In genomic region chr2:230230801-230231200, GRCh38 we compare ENCODE assay signal across 16 cellular contexts. TPM values are rescaled to one million over a fixed set of nuclear protein-coding genes. Genes with fewer than 3 reads are reported as not detected.
DNase-seq lines count a peak whose midpoint lies in the region; ATAC-seq, FAIRE-seq and TF ChIP-seq lines count a peak whose summit lies in the region.
"Had no signal": no experiment of that assay in that cellular context is flagged by ENCODE, and none has a peak within 500 bp of the region (broad histone marks: within the 10 kb centered on the region; RNA-seq: fewer than 3 reads in every experiment).

No MANE protein-coding gene starts in this region.

- no peaks in the 10 kb centered on the region for H3K27me3 Mint-ChIP-seq in CD8-positive, alpha-beta T cell (ENCODE audit: low read depth)

- POLR2A ChIA-PET in A549 (lab: Yijun Ruan, JAX), result no interaction called here
- POLR2A ChIA-PET in CD8-positive, alpha-beta T cell (lab: Charles Lee), result no interaction called here

- 69% methylated on average over 2 of the region's 2 CpGs for WGBS in A549 (ENCODE audit: missing lambda C conversion rate)
- no CpG with 5 or more reads among the region's 2 CpGs for WGBS in neuronal stem cell (ENCODE audit: extremely low coverage in 2 of 2, insufficient read length in 2 of 2, insufficient replicate concordance in 1 of 2), 2 donors

- H3K4me3 ChIP-seq in A549, result no peak overlapping the region
- no peak overlapping the region for H3K4me3 ChIP-seq in CD8-positive, alpha-beta T cell (ENCODE audit: low read depth, low read length)
- peak overlapping the region; percentile 72 for H3K4me3 ChIP-seq in SU-DHL-6 (ENCODE audit: insufficient read depth, low read length, poor library complexity, severe bottlenecking)
- no peak overlapping the region for H3K4me3 ChIP-seq in brain microvascular endothelial cell (ENCODE audit: low read depth, low read length)
- H3K4me3 ChIP-seq in neuronal stem cell (ENCODE audit: low read length in 2 of 2), result no peak overlapping the region
- H3K4me3 ChIP-seq: sigmoid colon, tibial artery had no signal

- no peaks in the 10 kb centered on the region for H3K36me3 ChIP-seq in CD8-positive, alpha-beta T cell (ENCODE audit: insufficient read depth, low read length)
- H3K36me3 ChIP-seq in SU-DHL-6 (ENCODE audit: low read length), result peaks cover 24% of the 10 kb centered on the region
- no peaks in the 10 kb centered on the region for H3K36me3 ChIP-seq in brain microvascular endothelial cell (replicated peaks)
- H3K36me3 ChIP-seq in neuronal stem cell (replicated peaks in 1 of 2; ENCODE audit: control insufficient read depth in 2 of 2, insufficient read depth in 2 of 2, low read length in 2 of 2), result no peaks in the 10 kb centered on the region
- H3K36me3 ChIP-seq: sigmoid colon, tibial artery had no signal

- H2BK120ac ChIP-seq in neuronal stem cell (ENCODE audit: low read depth, low read length), result no peak overlapping the region

- no peak for TF ChIP-seq RAD21 in A549 (conservative IDR thresholded peaks at IDR 0.05 in 1 of 2, IDR thresholded peaks at IDR 0.05 in 1 of 2)

- peaks cover 39% of the 10 kb centered on the region for H3K36me3 Mint-ChIP-seq in CD8-positive, alpha-beta T cell

- H3K4me2 ChIP-seq in A549, result no peak overlapping the region
- H3K4me2 ChIP-seq in SU-DHL-6 (ENCODE audit: low read depth, low read length, poor library complexity, severe bottlenecking), result peak overlapping the region; percentile 89
- H3K4me2 ChIP-seq in neuronal stem cell (ENCODE audit: insufficient read depth, low read length, poor library complexity, severe bottlenecking), result no peak overlapping the region

- no peak for ATAC-seq in A549
- ATAC-seq in CD8-positive, alpha-beta T cell, result no peak
- ATAC-seq: left colon had no signal

- no peak overlapping the region for H3K4ac ChIP-seq in neuronal stem cell (ENCODE audit: low read length)

- H2BK12ac ChIP-seq in neuronal stem cell (ENCODE audit: low read length), result no peak overlapping the region

- peak overlapping the region; percentile 54 for H3K4me3 Mint-ChIP-seq in CD8-positive, alpha-beta T cell

- H4K8ac ChIP-seq in neuronal stem cell (ENCODE audit: low read depth, low read length), result no peak overlapping the region

- peaks cover 90% of the 10 kb centered on the region for H3K79me2 ChIP-seq in SU-DHL-6 (ENCODE audit: insufficient read depth, low read length)

- H2BK15ac ChIP-seq in neuronal stem cell (ENCODE audit: low read length), result no peak overlapping the region

- no peak for DNase-seq in A549 (ENCODE audit: low read depth in 1 of 2, low spot score in 1 of 2)
- no peak for DNase-seq in CD8-positive, alpha-beta T cell
- DNase-seq in brain microvascular endothelial cell, result no peak
- no peak for DNase-seq in NCI-H2196 (lab: John Stamatoyannopoulos, UW; ENCODE audit: unreplicated experiment)
- DNase-seq in NCI-H524 (lab: John Stamatoyannopoulos, UW), result no peak
- DNase-seq in NCI-H1436 treated with DMSO at 0.1 percent for 48 hours (lab: John Stamatoyannopoulos, UW), result no peak
- DNase-seq in neuronal stem cell (ENCODE audit: low spot score), result no peak
- DNase-seq: cerebellar nuclear complex, GDM1, left colon, NCI-H146, sigmoid colon, tibial artery had no signal

- H3K23ac ChIP-seq in neuronal stem cell (ENCODE audit: low read depth, low read length, poor library complexity), result no peak overlapping the region

- no peaks in the 10 kb centered on the region for H3K9me2 ChIP-seq in SU-DHL-6 (replicated peaks; ENCODE audit: insufficient read depth, low read length)

- H3K9me3 ChIP-seq in A549, result peaks cover 10% of the 10 kb centered on the region; the same call in 1 of the 3 replicates
- no peaks in the 10 kb centered on the region for H3K9me3 ChIP-seq in CD8-positive, alpha-beta T cell (ENCODE audit: low read length)
- H3K9me3 ChIP-seq in SU-DHL-6 (ENCODE audit: insufficient read depth, low read length), result peaks cover 9% of the 10 kb centered on the region; the same call in 1 of the 2 replicates
- peaks cover 0 to 2% of the 10 kb centered on the region in 2 donors for H3K9me3 ChIP-seq in neuronal stem cell (replicated peaks in 1 of 2; ENCODE audit: control insufficient read depth in 2 of 2, insufficient read depth in 1 of 2, low read depth in 1 of 2, low read length in 2 of 2)

- FAIRE-seq in A549 (lab: Jason Lieb, UNC), result peak; percentile 28
- FAIRE-seq: TTC549 had no signal

- H3K27ac Mint-ChIP-seq in CD8-positive, alpha-beta T cell, result no peak overlapping the region

- H3K27me3 ChIP-seq in CD8-positive, alpha-beta T cell (ENCODE audit: insufficient read depth, low read length), result no peaks in the 10 kb centered on the region
- H3K27me3 ChIP-seq in SU-DHL-6 (ENCODE audit: low read length), result no peaks in the 10 kb centered on the region
- H3K27me3 ChIP-seq in brain microvascular endothelial cell (replicated peaks), result no peaks in the 10 kb centered on the region
- H3K27me3 ChIP-seq in neuronal stem cell (ENCODE audit: control insufficient read depth in 3 of 3, insufficient read depth in 3 of 3, low read depth in 1 of 3, low read length in 3 of 3), result no peaks in the 10 kb centered on the region
- H3K27me3 ChIP-seq: foreskin keratinocyte, sigmoid colon, tibial artery had no signal

- H2AK5ac ChIP-seq in neuronal stem cell (ENCODE audit: low read depth, low read length), result no peak overlapping the region

- peaks cover 53% of the 10 kb centered on the region for H3F3A ChIP-seq in SU-DHL-6 (ENCODE audit: insufficient read depth)

- H3K4me1 ChIP-seq in A549 (no peaks in the 10 kb centered on the region), neuronal stem cell (ENCODE audit: control insufficient read depth in 2 of 2, insufficient read depth in 1 of 2, low read depth in 1 of 2, low read length in 2 of 2) (no peaks in the 10 kb centered on the region)
- H3K4me1 ChIP-seq in CD8-positive, alpha-beta T cell (ENCODE audit: insufficient read depth, low read length), result peaks cover 17% of the 10 kb centered on the region
- H3K4me1 ChIP-seq: sigmoid colon, tibial artery had no signal

- CTCF ChIA-PET in A549 (lab: Yijun Ruan, JAX), result no interaction called here
- CTCF ChIA-PET in CD8-positive, alpha-beta T cell (lab: Charles Lee), result no interaction called here

- H3K27ac ChIP-seq in A549, result no peak overlapping the region
- H3K27ac ChIP-seq in CD8-positive, alpha-beta T cell (ENCODE audit: low read depth, low read length), result no peak overlapping the region
- H3K27ac ChIP-seq in SU-DHL-6 (ENCODE audit: low read depth, low read length), result peak overlapping the region; percentile 98
- H3K27ac ChIP-seq in brain microvascular endothelial cell, result peak overlapping the region; percentile 74
- H3K27ac ChIP-seq in neuronal stem cell (replicated peaks; ENCODE audit: low read length), result no peak overlapping the region
- H3K27ac ChIP-seq: foreskin keratinocyte, sigmoid colon, tibial artery had no signal

- H3K4me1 Mint-ChIP-seq in CD8-positive, alpha-beta T cell (ENCODE audit: low read depth), result peaks cover 54% of the 10 kb centered on the region

- intact Hi-C loops in CD8-positive, alpha-beta T cell (cut with DNase I, micrococcal nuclease), result no loop called here

- H4K20me1 ChIP-seq in SU-DHL-6 (ENCODE audit: low read depth, low read length), result no peaks in the 10 kb centered on the region

- H3K18ac ChIP-seq in neuronal stem cell (ENCODE audit: low read length), result no peak overlapping the region

- H3K14ac ChIP-seq in neuronal stem cell (ENCODE audit: low read length), result no peak overlapping the region

- peaks cover 17% of the 10 kb centered on the region for H3K9me3 Mint-ChIP-seq in CD8-positive, alpha-beta T cell

- TF ChIP-seq CTCF in A549 (IDR thresholded peaks at IDR 0.05) (no peak), SU-DHL-6 (IDR thresholded peaks at IDR 0.05; ENCODE audit: insufficient read depth, low read length, poor library complexity, severe bottlenecking) (no peak), brain microvascular endothelial cell (IDR thresholded peaks at IDR 0.05; ENCODE audit: low read depth, low read length, missing control alignments) (no peak)
- no peak for TF ChIP-seq CTCF in CD8-positive, alpha-beta T cell (IDR thresholded peaks at IDR 0.05)

- no peaks in the 10 kb centered on the region for H3K79me1 ChIP-seq in neuronal stem cell (ENCODE audit: low read depth, low read length)

- H2AFZ ChIP-seq in SU-DHL-6 (ENCODE audit: low read depth, low read length, severe bottlenecking) (no peak overlapping the region), neuronal stem cell (ENCODE audit: low read length) (no peak overlapping the region)

- H3K9ac ChIP-seq in SU-DHL-6 (ENCODE audit: low read length), result 0 out of 2 replicates have a peak overlapping the region, but pooled peaks have one; percentile 46
- H3K9ac ChIP-seq in neuronal stem cell (ENCODE audit: low read depth, low read length, poor library complexity), result no peak overlapping the region

- H2BK5ac ChIP-seq in neuronal stem cell (ENCODE audit: low read length), result no peak overlapping the region

- TF ChIP-seq EP300 in A549 (IDR thresholded peaks at IDR 0.05), result no peak

- in situ Hi-C loops in brain microvascular endothelial cell (cut with HindIII; ENCODE audit: low pct_ligation_motif_present, low sequenced_read_pairs), result no loop called here

- H4K91ac ChIP-seq in neuronal stem cell (ENCODE audit: low read depth, low read length, poor library complexity), result no peak overlapping the region

- TF ChIP-seq POLR2A in A549 (IDR thresholded peaks at IDR 0.05; ENCODE audit: low read length), result no peak

TF ChIP-seq in A549, 52 proteins besides CTCF, POLR2A, EP300 and RAD21 (continues in another document):
- TF ChIP-seq JUN (IDR thresholded peaks at IDR 0.05) (no peak), RARB (CRISPR knock-in tag; IDR thresholded peaks at IDR 0.05) (no peak), HEYL (CRISPR knock-in tag; IDR thresholded peaks at IDR 0.05) (no peak), MYC (IDR thresholded peaks at IDR 0.05; ENCODE audit: borderline replicate concordance, low read length) (no peak), RCOR1 (IDR thresholded peaks at IDR 0.05; ENCODE audit: low read depth, low read length) (no peak)

RNA-seq across cellular contexts. Expression of gene SP140, which starts 5.3 kb away (rescaled TPM):
- polyA plus RNA-seq in A549 (2011; rRNA removed) (0.10 TPM in 1 of 2 replicates, not detected in the other), A549 (2017; fragmentation: RNase III; extraction: RNeasy Plus Mini Kit Qiagen cat#74134 plus additional on column Dnase treatment) (0.24 TPM in 1 of 3 replicates, not detected in the others)
- not detected in 2 replicates for polyA plus RNA-seq in A549 (2012; cell fraction: cytosol; rRNA removed)
- polyA plus RNA-seq in A549 (2012; cell fraction: nucleus; rRNA removed), result not detected in 2 replicates
- polyA minus RNA-seq in A549 (2011; rRNA and poly(A)+ RNA removed), result 0.45 TPM in 1 of 2 replicates, not detected in the other
- 10 to 100 TPM; 48.6 to 49.3 TPM for total RNA-seq in CD8-positive, alpha-beta T cell
- polyA plus RNA-seq in neuronal stem cell (2013, experiment 1 of 2), result 0.06 TPM
- 0.04 TPM for polyA plus RNA-seq in neuronal stem cell (2013, experiment 2 of 2)

RNA-seq across cellular contexts. Expression of gene SP110, which starts 11.0 kb away (rescaled TPM):
- polyA plus RNA-seq in A549 (2011; rRNA removed) (3.6 and 4.1 TPM in 2 replicates), A549 (2017; fragmentation: RNase III; extraction: RNeasy Plus Mini Kit Qiagen cat#74134 plus additional on column Dnase treatment) (4.6 to 6.0 TPM (median 5.3 TPM) in 3 replicates)
- 2.7 TPM in 2 replicates for polyA plus RNA-seq in A549 (2012; cell fraction: cytosol; rRNA removed)
- 3.2 and 3.5 TPM in 2 replicates for polyA plus RNA-seq in A549 (2012; cell fraction: nucleus; rRNA removed)
- 3.1 and 7.0 TPM in 2 replicates for polyA minus RNA-seq in A549 (2011; rRNA and poly(A)+ RNA removed)
- total RNA-seq in CD8-positive, alpha-beta T cell, result 10 to 100 TPM; 50.6 to 58.1 TPM
- 1.7 TPM for polyA plus RNA-seq in neuronal stem cell (2013, experiment 1 of 2)
- polyA plus RNA-seq in neuronal stem cell (2013, experiment 2 of 2), result 1.5 TPM

Comparison
In these comparisons a context has a peak if more than half of its experiments do, and no peak if none do; other contexts are left out.
1. H3K27ac ChIP-seq: peak in SU-DHL-6 (single experiment) and brain microvascular endothelial cell (single experiment); none in A549 (0 of 2), CD8-positive, alpha-beta T cell (single experiment) and neuronal stem cell (single experiment).